Comparison of ENCODE assay signal across 8 cellular contexts in the genomic region with DNA sequence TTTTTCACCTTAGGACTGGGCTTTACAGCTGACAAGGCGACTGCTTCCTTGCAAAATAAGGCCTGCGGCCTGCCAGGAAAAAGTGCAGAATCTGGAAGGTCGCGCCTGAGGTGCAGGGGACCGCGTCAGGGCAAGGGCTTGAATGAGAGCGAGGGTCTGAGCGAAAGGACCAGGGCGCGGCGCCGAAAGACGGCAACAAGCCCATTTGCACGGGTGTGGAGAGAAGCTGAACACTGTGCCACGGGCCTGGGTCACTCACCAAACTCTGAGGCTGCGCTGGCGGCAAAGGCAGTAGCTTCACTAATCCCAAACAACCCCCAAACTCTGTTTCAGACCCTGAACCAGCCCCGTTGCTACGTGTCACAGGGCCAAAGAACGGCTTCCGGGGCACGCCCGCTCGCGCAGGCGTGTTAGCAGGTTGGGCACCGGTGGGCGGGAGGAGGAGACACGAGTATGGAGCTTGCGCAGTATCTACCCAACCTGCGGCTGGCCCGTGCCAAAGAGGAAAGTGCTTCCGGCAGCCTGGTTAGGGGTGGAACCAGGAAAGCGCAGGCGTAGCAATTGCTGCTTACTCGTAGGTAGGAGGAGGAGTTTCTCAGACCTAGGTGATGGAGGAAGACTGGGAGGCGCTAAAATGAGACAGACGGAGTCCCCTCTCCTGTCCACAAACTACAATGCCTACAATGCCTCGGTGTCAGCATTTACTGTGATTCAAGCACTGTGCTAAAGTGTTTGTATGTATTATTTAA.
DNase-seq lines count a peak whose midpoint lies in the region; ATAC-seq, FAIRE-seq and TF ChIP-seq lines count a peak whose summit lies in the region.

TSS of gene KCTD16 (plus strand) at position 598 of the 749 bp plus-strand sequence.
TSS of gene YIPF5 (minus strand) at position 384 of the 749 bp plus-strand sequence. CDS start 704 bp downstream, outside the sequence.

- DNase-seq in AG10803 (ENCODE audit: low read depth) (peak; percentile 95), NCI-H345 treated with DMSO at 0.1 percent for 48 hours (lab: John Stamatoyannopoulos, UW; ENCODE audit: unreplicated experiment) (peak; percentile 99), cerebellar cortex (ENCODE audit: low spot score) (peak; percentile 99)
- DNase-seq in activated CD4-positive, CD25-positive, alpha-beta regulatory T cell treated with anti-CD3 and anti-CD28 coated beads, Interleukin-2, amount 50 U/mL, for 16 hours (ENCODE audit: low read depth, low spot score) = peak; percentile 94
- peak; percentile 94 to 97 for DNase-seq in stimulated activated CD4-positive, alpha-beta T cell treated with anti-CD3 and anti-CD28 coated beads, Interleukin-12 subunit alpha, Interleukin-12 subunit beta, amount 100 ng/mL, for 24 hours (ENCODE audit: low read depth in 2 of 2)

- peak; percentile 98 for FAIRE-seq in islet of Langerhans (lab: Jason Lieb, UNC)

- TF ChIP-seq CTCF in AG10803 (conservative IDR thresholded peaks at IDR 0.05; ENCODE audit: low read length) = no peak

- peak within 1 kb of the TSS; percentile 88 for H3K4me3 ChIP-seq in AG10803 (ENCODE audit: low read length)

- ATAC-seq in GM19035 (IDR thresholded peaks at IDR 0.05; ENCODE audit: unreplicated experiment) (peak; percentile 99), HG03342 (IDR thresholded peaks at IDR 0.05; ENCODE audit: unreplicated experiment) (peak; percentile 100)

Comparison
In these comparisons a context has a peak if more than half of its experiments do, and no peak if none do; other contexts are left out.
1. Peak in every context shown above with its lines: DNase-seq, ATAC-seq and H3K4me3 ChIP-seq.